ENCODE assay signal across 23 cellular contexts in genomic region chr2:101897301-101897700, GRCh38.
"Had no signal": no experiment of that assay in that cellular context is flagged by ENCODE, and none has a peak within 500 bp of the region (broad histone marks: within the 10 kb centered on the region; RNA-seq: fewer than 3 reads in every experiment).

No MANE protein-coding gene starts in this region.

- H3K27me3 ChIP-seq: ascending aorta, suprapubic skin, tibial artery had no signal

- H3K4me1 ChIP-seq: ascending aorta, suprapubic skin had no signal

- H3K9me3 ChIP-seq: ascending aorta, suprapubic skin had no signal

- H3K27ac ChIP-seq: ascending aorta, suprapubic skin, tibial artery had no signal

- H3K4me3 ChIP-seq: ascending aorta, smooth muscle cell, suprapubic skin, tibial artery had no signal

- ATAC-seq: activated CD4-positive, CD25-positive, alpha-beta regulatory T cell treated with anti-CD3 and anti-CD28 coated beads, Interleukin-2, amount 50 U/mL, for 24 hours; esophagus mucosa; left lobe of liver had no signal

- DNase-seq: activated CD4-positive, alpha-beta memory T cell treated with anti-CD3 and anti-CD28 coated beads, Interleukin-2, amount 10 ng/mL, durations not matched to agents 7 days and 5 days; activated CD4-positive, alpha-beta T cell treated with anti-CD3 and anti-CD28 coated beads, Interleukin-2, amount 10 ng/mL, durations not matched to agents 24 days and 14 days; activated CD8-positive, alpha-beta memory T cell treated with anti-CD3 and anti-CD28 coated beads, Interleukin-2, amount 50 U/mL, for 48 hours; activated gamma-delta T cell; activated naive CD4-positive, alpha-beta T cell treated with anti-CD3 and anti-CD28 coated beads, Interleukin-2, amount 10 ng/mL, durations not matched to agents 7 days and 5 days; activated naive CD8-positive, alpha-beta T cell treated with anti-CD3 and anti-CD28 coated beads, Interleukin-2, amount 10 ng/mL, durations not matched to agents 7 days and 5 days; activated T-cell treated with anti-CD3 and anti-CD28 coated beads, Interleukin-2, amount 50 U/mL, for 24 hours; endodermal cell; foreskin fibroblast; head of caudate nucleus; retina; stimulated activated CD4-positive, alpha-beta T cell treated with anti-CD3 and anti-CD28 coated beads, Interleukin-15, amount 100 ng/mL, for 24 hours; stimulated activated CD4-positive, alpha-beta T cell treated with anti-CD3 and anti-CD28 coated beads, Interleukin-2, amount 100 ng/mL, for 24 hours; stimulated activated naive CD4-positive, alpha-beta T cell; SW 1271; T-helper 9 cell; tibial artery had no signal
